In the genomic region with DNA sequence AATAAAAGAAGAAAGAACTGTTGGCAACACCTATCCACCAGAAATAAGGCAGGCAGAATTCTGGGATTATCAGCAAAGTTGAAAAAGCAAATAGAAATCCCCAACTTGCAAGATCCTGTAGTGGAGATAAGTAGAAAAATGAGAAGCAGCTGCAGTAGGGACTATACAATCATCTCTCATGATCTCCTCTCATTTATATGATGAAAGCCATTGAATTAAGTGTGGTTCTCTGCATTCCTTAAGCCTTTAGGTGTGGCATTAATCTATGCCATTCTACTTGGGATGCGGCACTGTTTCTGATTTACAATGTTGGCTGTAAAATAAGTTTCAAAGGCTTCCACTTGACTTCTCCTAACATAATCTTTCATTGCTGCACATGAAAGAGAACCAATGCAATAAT, we compare ENCODE assay signal across 7 cellular contexts.
"Had no signal": no experiment of that assay in that cellular context is flagged by ENCODE, and none has a peak within 500 bp of the region (broad histone marks: within the 10 kb centered on the region; RNA-seq: fewer than 3 reads in every experiment).

No MANE protein-coding gene starts in this region.

- DNase-seq: H9, HFFc6, IMR-90, KG1 had no signal

- H3K4me2 ChIP-seq: GM23338 had no signal

- H2AFZ ChIP-seq: GM23338 had no signal

- ATAC-seq: GM23338, HCT116, K562 had no signal

- H3K4me3 ChIP-seq: GM23338, K562 had no signal
